ENCODE assay signal across 13 cellular contexts in genomic region chr17:76957600-76958464, GRCh38.
DNase-seq lines count a peak whose midpoint lies in the region; ATAC-seq and TF ChIP-seq lines count a peak whose summit lies in the region.
"Had no signal": no experiment of that assay in that cellular context is flagged by ENCODE, and none has a peak within 500 bp of the region (broad histone marks: within the 10 kb centered on the region; RNA-seq: fewer than 3 reads in every experiment).

No MANE protein-coding gene starts in this region.

- peak overlapping the region; percentile 61 for H3K4me2 ChIP-seq in OCI-LY1 (ENCODE audit: low read length)

- 0 out of 2 replicates have a peak, but pooled peaks cover 3% of the 10 kb centered on the region for H3F3A ChIP-seq in OCI-LY1 (ENCODE audit: insufficient read depth, low read length)

- H4K20me1 ChIP-seq in OCI-LY1 (ENCODE audit: insufficient read depth, low read length) = no peaks in the 10 kb centered on the region

- peaks cover 26% of the 10 kb centered on the region for H3K36me3 ChIP-seq in OCI-LY1 (ENCODE audit: insufficient read depth, low read length)
- H3K36me3 ChIP-seq: left lung had no signal

- H3K9me3 ChIP-seq in OCI-LY1 (ENCODE audit: low read length) = no peaks in the 10 kb centered on the region
- H3K9me3 ChIP-seq: left lung had no signal

- no peaks in the 10 kb centered on the region for H3K9me2 ChIP-seq in OCI-LY1 (ENCODE audit: low read depth, low read length)

- no peak; the same call in 1 of the 2 replicates for TF ChIP-seq CTCF in OCI-LY1 (IDR thresholded peaks at IDR 0.05; ENCODE audit: low read length)

- no peak overlapping the region for H2AFZ ChIP-seq in OCI-LY1 (ENCODE audit: low read length)

- peak overlapping the region; percentile 73 for H3K27ac ChIP-seq in OCI-LY1 (ENCODE audit: low read depth, low read length, poor library complexity, severe bottlenecking)
- peak overlapping the region; percentile 20 for H3K27ac ChIP-seq in cingulate gyrus (ENCODE audit: low read depth, low read length)
- H3K27ac ChIP-seq: left lung had no signal

- peaks cover 37% of the 10 kb centered on the region for H3K4me1 ChIP-seq in OCI-LY1 (ENCODE audit: insufficient read depth, low read length, severe bottlenecking)
- H3K4me1 ChIP-seq: left lung had no signal

- no peak for ATAC-seq in HG03196 (IDR thresholded peaks at IDR 0.05; ENCODE audit: unreplicated experiment)
- ATAC-seq: left lung had no signal

- H3K4me3 ChIP-seq in OCI-LY1 (ENCODE audit: low read depth, low read length, poor library complexity, severe bottlenecking) = peak overlapping the region; percentile 40
- H3K4me3 ChIP-seq: left lung had no signal

- H3K9ac ChIP-seq in OCI-LY1 (ENCODE audit: low read length) = peak overlapping the region; percentile 48

- H3K79me2 ChIP-seq in OCI-LY1 (ENCODE audit: insufficient read depth, low read length) = no peaks in the 10 kb centered on the region

- H3K27me3 ChIP-seq in OCI-LY1 (ENCODE audit: insufficient read depth, low read length) = no peaks in the 10 kb centered on the region

- DNase-seq in HCEC 1CT (peak; percentile 11), retina (peak; percentile 60), inferior parietal cortex (ENCODE audit: extremely low spot score) (no peak), GDM1 (lab: John Stamatoyannopoulos, UW) (no peak)
- DNase-seq: activated CD4-positive, alpha-beta T cell treated with anti-CD3 and anti-CD28 coated beads, Interleukin-2, amount 10 ng/mL, durations not matched to agents 7 days and 5 days; Calu3; left lung; NCI-H510A treated with DMSO at 0.1 percent for 48 hours; stimulated activated CD4-positive, alpha-beta T cell treated with anti-CD3 and anti-CD28 coated beads, Interleukin-1b, Interleukin-23, amount 100 ng/mL, for 48 hours; stimulated activated naive CD4-positive, alpha-beta T cell treated with Interleukin-2 at 50 U/mL for 16 hours had no signal

Comparison
In these comparisons a context has a peak if more than half of its experiments do, and no peak if none do; other contexts are left out.
1. DNase-seq: peak in HCEC 1CT (single experiment) and retina (single experiment); none in inferior parietal cortex (single experiment) and GDM1 (single experiment).